Comparison of ENCODE assay signal across 2 cellular contexts in the genomic region with DNA sequence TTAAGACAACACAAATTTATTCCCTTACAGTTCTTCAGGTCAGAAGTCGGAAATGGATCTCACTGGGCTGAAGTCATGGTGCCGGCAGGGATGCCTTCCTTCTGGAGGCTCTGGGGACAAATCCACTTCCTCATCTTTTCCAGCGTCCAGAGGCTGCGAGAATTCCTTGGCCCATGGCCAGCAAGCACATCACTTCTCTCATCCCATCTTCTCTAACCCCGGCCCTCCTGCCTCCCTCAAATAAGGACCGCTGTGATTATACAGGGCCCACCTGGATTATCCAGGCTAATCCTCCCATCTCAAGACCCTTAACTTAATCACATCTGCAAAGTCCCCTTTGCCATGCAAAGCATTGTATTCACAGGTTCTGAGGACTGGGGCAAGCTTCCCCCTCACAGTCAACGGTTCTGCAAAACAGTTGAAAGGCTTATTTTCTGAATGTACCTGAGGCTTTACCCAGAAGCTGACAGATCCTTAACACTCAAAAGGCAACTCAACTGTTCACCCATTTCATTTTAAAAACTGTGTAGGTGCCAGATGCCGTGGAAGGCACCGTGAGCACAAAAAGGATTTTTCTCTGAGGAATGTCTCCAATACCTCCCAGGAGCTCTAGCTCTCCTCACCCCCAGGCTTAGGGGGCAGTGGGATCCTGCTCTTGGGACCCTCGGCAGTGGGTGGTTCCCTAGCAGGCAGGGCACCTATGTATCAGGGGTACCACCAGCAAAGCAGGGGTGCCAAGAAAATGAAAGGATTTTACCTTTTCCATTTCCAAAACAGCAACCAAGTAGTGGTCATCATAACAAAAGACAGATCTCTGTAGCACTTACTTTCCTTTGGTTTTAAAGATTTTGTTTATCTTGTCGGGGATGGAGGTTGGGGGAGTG.
A peak's percentile ranks its signal among the peaks of the same experiment; 100 is the strongest.
TF ChIP-seq lines count a peak whose summit lies in the region.

No MANE protein-coding gene starts in this region.

TF ChIP-seq in A549, 52 proteins besides CTCF, POLR2A, EP300 and RAD21:
- TF ChIP-seq SMC3 (IDR thresholded peaks at IDR 0.05) (no peak), ESRRA (IDR thresholded peaks at IDR 0.05; ENCODE audit: borderline replicate concordance, low read length) (no peak), BCL3 (IDR thresholded peaks at IDR 0.05) (no peak), HEYL (CRISPR knock-in tag; IDR thresholded peaks at IDR 0.05) (no peak), CBX8 (IDR thresholded peaks at IDR 0.05) (no peak), MAX (IDR thresholded peaks at IDR 0.05) (no peak), JUNB (IDR thresholded peaks at IDR 0.05) (no peak), FOSB (CRISPR knock-in tag; IDR thresholded peaks at IDR 0.05) (no peak), ELK1 (IDR thresholded peaks at IDR 0.05; ENCODE audit: low read depth, low read length) (no peak), REST (IDR thresholded peaks at IDR 0.05) (no peak), HDAC2 (IDR thresholded peaks at IDR 0.05) (no peak), ZC3H11A (IDR thresholded peaks at IDR 0.05) (no peak), CBX2 (IDR thresholded peaks at IDR 0.05; ENCODE audit: borderline replicate concordance, low read depth) (no peak)
- TF ChIP-seq, protein P1, sequence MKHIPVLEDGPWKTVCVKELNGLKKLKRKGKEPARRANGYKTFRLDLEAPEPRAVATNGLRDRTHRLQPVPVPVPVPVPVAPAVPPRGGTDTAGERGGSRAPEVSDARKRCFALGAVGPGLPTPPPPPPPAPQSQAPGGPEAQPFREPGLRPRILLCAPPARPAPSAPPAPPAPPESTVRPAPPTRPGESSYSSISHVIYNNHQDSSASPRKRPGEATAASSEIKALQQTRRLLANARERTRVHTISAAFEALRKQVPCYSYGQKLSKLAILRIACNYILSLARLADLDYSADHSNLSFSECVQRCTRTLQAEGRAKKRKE (CRISPR knock-in tag; IDR thresholded peaks at IDR 0.05; ENCODE audit: low read depth): no peak

TF ChIP-seq in K562, 482 proteins besides CTCF, POLR2A, EP300 and RAD21:
- TF ChIP-seq, protein P2, sequence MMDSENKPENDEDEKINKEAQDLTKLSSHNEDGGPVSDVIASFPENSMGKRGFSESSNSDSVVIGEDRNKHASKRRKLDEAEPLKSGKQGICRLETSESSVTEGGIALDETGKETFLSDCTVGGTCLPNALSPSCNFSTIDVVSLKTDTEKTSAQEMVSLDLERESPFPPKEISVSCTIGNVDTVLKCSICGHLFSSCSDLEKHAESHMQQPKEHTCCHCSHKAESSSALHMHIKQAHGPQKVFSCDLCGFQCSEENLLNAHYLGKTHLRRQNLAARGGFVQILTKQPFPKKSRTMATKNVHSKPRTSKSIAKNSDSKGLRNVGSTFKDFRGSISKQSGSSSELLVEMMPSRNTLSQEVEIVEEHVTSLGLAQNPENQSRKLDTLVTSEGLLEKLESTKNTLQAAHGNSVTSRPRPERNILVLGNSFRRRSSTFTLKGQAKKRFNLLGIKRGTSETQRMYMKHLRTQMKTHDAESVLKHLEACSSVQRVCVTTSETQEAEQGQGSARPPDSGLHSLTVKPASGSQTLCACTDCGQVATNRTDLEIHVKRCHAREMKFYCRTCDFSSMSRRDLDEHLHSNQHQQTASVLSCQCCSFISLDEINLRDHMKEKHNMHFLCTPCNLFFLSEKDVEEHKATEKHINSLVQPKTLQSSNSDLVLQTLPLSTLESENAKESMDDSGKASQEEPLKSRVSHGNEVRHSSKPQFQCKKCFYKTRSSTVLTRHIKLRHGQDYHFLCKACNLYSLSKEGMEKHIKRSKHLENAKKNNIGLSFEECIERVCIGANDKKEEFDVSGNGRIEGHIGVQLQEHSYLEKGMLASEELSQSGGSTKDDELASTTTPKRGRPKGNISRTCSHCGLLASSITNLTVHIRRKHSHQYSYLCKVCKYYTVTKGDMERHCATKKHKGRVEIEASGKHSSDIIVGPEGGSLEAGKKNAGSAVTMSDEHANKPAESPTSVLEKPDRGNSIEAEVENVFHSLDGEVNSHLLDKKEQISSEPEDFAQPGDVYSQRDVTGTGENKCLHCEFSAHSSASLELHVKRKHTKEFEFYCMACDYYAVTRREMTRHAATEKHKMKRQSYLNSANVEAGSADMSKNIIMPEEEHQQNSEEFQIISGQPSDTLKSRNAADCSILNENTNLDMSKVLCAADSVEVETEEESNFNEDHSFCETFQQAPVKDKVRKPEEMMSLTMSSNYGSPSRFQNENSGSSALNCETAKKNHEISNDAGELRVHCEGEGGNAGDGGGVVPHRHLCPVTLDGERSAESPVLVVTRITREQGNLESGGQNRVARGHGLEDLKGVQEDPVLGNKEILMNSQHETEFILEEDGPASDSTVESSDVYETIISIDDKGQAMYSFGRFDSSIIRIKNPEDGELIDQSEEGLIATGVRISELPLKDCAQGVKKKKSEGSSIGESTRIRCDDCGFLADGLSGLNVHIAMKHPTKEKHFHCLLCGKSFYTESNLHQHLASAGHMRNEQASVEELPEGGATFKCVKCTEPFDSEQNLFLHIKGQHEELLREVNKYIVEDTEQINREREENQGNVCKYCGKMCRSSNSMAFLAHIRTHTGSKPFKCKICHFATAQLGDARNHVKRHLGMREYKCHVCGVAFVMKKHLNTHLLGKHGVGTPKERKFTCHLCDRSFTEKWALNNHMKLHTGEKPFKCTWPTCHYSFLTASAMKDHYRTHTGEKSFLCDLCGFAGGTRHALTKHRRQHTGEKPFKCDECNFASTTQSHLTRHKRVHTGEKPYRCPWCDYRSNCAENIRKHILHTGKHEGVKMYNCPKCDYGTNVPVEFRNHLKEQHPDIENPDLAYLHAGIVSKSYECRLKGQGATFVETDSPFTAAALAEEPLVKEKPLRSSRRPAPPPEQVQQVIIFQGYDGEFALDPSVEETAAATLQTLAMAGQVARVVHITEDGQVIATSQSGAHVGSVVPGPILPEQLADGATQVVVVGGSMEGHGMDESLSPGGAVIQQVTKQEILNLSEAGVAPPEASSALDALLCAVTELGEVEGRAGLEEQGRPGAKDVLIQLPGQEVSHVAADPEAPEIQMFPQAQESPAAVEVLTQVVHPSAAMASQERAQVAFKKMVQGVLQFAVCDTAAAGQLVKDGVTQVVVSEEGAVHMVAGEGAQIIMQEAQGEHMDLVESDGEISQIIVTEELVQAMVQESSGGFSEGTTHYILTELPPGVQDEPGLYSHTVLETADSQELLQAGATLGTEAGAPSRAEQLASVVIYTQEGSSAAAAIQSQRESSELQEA (IDR thresholded peaks at IDR 0.05; ENCODE audit: low read depth): no peak
- TF ChIP-seq ZNF644 (tag; IDR thresholded peaks at IDR 0.05; ENCODE audit: low read depth) (no peak), FOXM1 (IDR thresholded peaks at IDR 0.05; ENCODE audit: low read depth) (no peak), FOXM1 (CRISPR knock-in tag; IDR thresholded peaks at IDR 0.05; ENCODE audit: low read depth) (no peak), GABPA (tag; conservative IDR thresholded peaks at IDR 0.05; ENCODE audit: low read depth) (no peak), RBM25 (IDR thresholded peaks at IDR 0.05; ENCODE audit: low read depth, low read length, severe bottlenecking) (no peak), ZNF253 (CRISPR knock-in tag; conservative IDR thresholded peaks at IDR 0.05) (no peak), NFIC (IDR thresholded peaks at IDR 0.05) (peak; percentile 50), ZNF124 (CRISPR knock-in tag; IDR thresholded peaks at IDR 0.05) (no peak), ZKSCAN8 (CRISPR knock-in tag; IDR thresholded peaks at IDR 0.05) (no peak), SPI1 (IDR thresholded peaks at IDR 0.05; ENCODE audit: borderline replicate concordance, low read depth, low read length) (peak; percentile 31; the same call in 1 of the 2 replicates)
TF ChIP-seq in K562: peak in this region for 2.
